ENCODE assay signal across 32 cellular contexts in the genomic region with DNA sequence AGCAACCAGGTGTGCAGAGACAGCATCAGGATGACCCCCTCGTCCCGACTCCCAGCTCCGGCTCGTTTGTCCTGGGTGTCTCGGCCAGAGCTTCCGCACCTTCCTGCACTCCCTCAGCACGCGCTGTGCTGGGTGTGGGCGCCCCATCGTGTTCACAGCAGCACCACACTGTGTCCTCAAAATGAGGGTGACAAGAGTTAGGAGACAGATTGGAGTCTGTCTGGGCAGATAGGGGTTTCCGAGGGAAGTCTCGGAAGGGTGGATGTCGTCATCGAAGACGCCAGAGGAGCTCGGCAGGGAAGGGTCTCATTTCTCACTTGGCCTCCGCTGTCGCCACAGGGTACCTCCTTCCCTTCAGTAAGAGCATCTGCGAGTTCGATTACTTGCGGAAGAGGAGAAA. TPM values are rescaled to one million over a fixed set of nuclear protein-coding genes. Genes with fewer than 3 reads are reported as not detected.
"Had no signal": no experiment of that assay in that cellular context is flagged by ENCODE, and none has a peak within 500 bp of the region (broad histone marks: within the 10 kb centered on the region; RNA-seq: fewer than 3 reads in every experiment).

No MANE protein-coding gene starts in this region.

- ATAC-seq: left colon; left lung; natural killer cell; pancreas; right cardiac atrium; stimulated activated effector memory CD8-positive, alpha-beta T cell treated with anti-CD3 and anti-CD28 coated beads, Interleukin-12 subunit alpha, Interleukin-12 subunit beta, amount 100 ng/mL, for 72 hours had no signal

- H3K4me3 ChIP-seq: hepatocyte, left lung, lower lobe of right lung, pancreas, prostate gland, sigmoid colon, spleen, suprapubic skin, thoracic aorta, tibial artery, vagina had no signal

- H3K9me3 Mint-ChIP-seq: stimulated activated naive CD8-positive, alpha-beta T cell treated with anti-CD3 and anti-CD28 coated beads, Interleukin-15, Interleukin-2, amounts not matched to agents 100 ng/mL and 50 ng/mL, for 24 hours had no signal

- H3K4me2 ChIP-seq: hepatocyte had no signal

- H3K4me1 Mint-ChIP-seq: mesothelial cell of epicardium; naive B cell; natural killer cell; stimulated activated effector memory CD8-positive, alpha-beta T cell treated with anti-CD3 and anti-CD28 coated beads, Interleukin-12 subunit alpha, Interleukin-12 subunit beta, amount 100 ng/mL, for 72 hours had no signal

- H3K27ac Mint-ChIP-seq: mesothelial cell of epicardium; natural killer cell; nephron progenitor cell; stimulated activated effector memory CD8-positive, alpha-beta T cell treated with anti-CD3 and anti-CD28 coated beads, Interleukin-12 subunit alpha, Interleukin-12 subunit beta, amount 100 ng/mL, for 72 hours; stimulated activated naive CD8-positive, alpha-beta T cell treated with anti-CD3 and anti-CD28 coated beads, Interleukin-15, Interleukin-2, amounts not matched to agents 100 ng/mL and 50 ng/mL, for 24 hours had no signal

- H3K79me2 ChIP-seq: hepatocyte had no signal

- H3K4me3 Mint-ChIP-seq: mesothelial cell of epicardium; naive B cell; natural killer cell; nephron progenitor cell; stimulated activated effector memory CD8-positive, alpha-beta T cell treated with anti-CD3 and anti-CD28 coated beads, Interleukin-12 subunit alpha, Interleukin-12 subunit beta, amount 100 ng/mL, for 72 hours; stimulated activated naive CD8-positive, alpha-beta T cell treated with anti-CD3 and anti-CD28 coated beads, Interleukin-15, Interleukin-2, amounts not matched to agents 100 ng/mL and 50 ng/mL, for 24 hours had no signal

- H2AFZ ChIP-seq: hepatocyte had no signal

- H3K36me3 Mint-ChIP-seq: mesothelial cell of epicardium; natural killer cell; stimulated activated effector memory CD8-positive, alpha-beta T cell treated with anti-CD3 and anti-CD28 coated beads, Interleukin-12 subunit alpha, Interleukin-12 subunit beta, amount 100 ng/mL, for 72 hours had no signal

- H3K27me3 ChIP-seq: hepatocyte, pancreas, vagina had no signal

- FAIRE-seq: keratinocyte, pancreas, small intestine had no signal

- H3K4me1 ChIP-seq: left lung, lower lobe of right lung, pancreas, prostate gland, sigmoid colon, spleen, suprapubic skin, tibial artery, vagina had no signal

- H3K36me3 ChIP-seq: left lung, lower lobe of right lung, pancreas, prostate gland, sigmoid colon, spleen, suprapubic skin, thoracic aorta, tibial artery, vagina had no signal

- DNase-seq: left colon; lower lobe of right lung; mammary epithelial cell; mesendoderm; naive B cell; natural killer cell; nephron progenitor cell; retina; right cardiac atrium; sigmoid colon; small intestine; spleen; stimulated activated CD4-positive, alpha-beta T cell treated with anti-CD3 and anti-CD28 coated beads, Interleukin-4, amount 100 ng/mL, for 24 hours; stimulated activated naive CD4-positive, alpha-beta T cell; tibial artery; trophoblast cell had no signal

- H3K9me3 ChIP-seq: left lung, lower lobe of right lung, pancreas, prostate gland, sigmoid colon, suprapubic skin, thoracic aorta, tibial artery, vagina had no signal

- H3K27ac ChIP-seq: hepatocyte, left lung, lower lobe of right lung, pancreas, prostate gland, sigmoid colon, spleen, suprapubic skin, thoracic aorta, tibial artery, vagina had no signal

RNA-seq across cellular contexts. Expression of gene CCDC27, which starts 4.1 kb away (rescaled TPM):
- total RNA-seq: left colon, left lung, liver, lower lobe of right lung, mammary epithelial cell, mesothelial cell of epicardium, mononuclear cell, natural killer cell, omental fat pad, sigmoid colon, spleen, subcutaneous adipose tissue, suprapubic skin, thoracic aorta, ureter, vagina had no signal
- polyA plus RNA-seq: keratinocyte, liver, mammary epithelial cell, pancreas, right cardiac atrium, sigmoid colon, spleen had no signal

RNA-seq across cellular contexts. Expression of gene SMIM1, which starts 16.2 kb away (rescaled TPM):
- total RNA-seq: vagina had no signal
